Comparison of ENCODE assay signal across 1 cellular context in genomic region chr2:87883641-87884040, GRCh38. TPM values are rescaled to one million over a fixed set of nuclear protein-coding genes. Genes with fewer than 3 reads are reported as not detected.
"Had no signal": no experiment of that assay in that cellular context is flagged by ENCODE, and none has a peak within 500 bp of the region (broad histone marks: within the 10 kb centered on the region; RNA-seq: fewer than 3 reads in every experiment).

No MANE protein-coding gene starts in this region.

RNA-seq across cellular contexts. Expression of gene RGPD2, which starts 58.0 kb away (rescaled TPM):
- total RNA-seq: G401 had no signal
